1 cellular context compared by ENCODE assay signal in the genomic region with DNA sequence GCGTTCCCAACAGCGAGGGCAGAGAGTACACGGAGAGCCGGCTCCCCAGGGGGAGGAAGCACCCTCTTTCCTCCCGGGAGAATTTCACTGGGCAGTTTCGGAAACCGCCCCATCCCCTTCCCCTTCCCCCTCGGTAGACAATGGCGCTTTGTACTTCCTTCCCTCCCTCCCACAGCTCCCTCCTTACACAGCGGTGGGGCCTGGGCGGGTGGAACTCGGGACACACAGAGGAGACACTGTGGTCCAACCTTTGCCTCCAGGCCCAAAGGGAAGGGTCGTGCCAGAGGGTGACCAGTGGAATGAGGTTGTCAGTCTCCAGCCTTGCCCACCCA.
TF ChIP-seq lines count a peak whose summit lies in the region.

No MANE protein-coding gene starts in this region.

TF ChIP-seq in HCT116, 20 proteins besides CTCF, POLR2A, EP300 and RAD21 (continued from another document):
- TF ChIP-seq, protein P1, sequence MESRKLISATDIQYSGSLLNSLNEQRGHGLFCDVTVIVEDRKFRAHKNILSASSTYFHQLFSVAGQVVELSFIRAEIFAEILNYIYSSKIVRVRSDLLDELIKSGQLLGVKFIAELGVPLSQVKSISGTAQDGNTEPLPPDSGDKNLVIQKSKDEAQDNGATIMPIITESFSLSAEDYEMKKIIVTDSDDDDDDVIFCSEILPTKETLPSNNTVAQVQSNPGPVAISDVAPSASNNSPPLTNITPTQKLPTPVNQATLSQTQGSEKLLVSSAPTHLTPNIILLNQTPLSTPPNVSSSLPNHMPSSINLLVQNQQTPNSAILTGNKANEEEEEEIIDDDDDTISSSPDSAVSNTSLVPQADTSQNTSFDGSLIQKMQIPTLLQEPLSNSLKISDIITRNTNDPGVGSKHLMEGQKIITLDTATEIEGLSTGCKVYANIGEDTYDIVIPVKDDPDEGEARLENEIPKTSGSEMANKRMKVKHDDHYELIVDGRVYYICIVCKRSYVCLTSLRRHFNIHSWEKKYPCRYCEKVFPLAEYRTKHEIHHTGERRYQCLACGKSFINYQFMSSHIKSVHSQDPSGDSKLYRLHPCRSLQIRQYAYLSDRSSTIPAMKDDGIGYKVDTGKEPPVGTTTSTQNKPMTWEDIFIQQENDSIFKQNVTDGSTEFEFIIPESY (IDR thresholded peaks at IDR 0.05; ENCODE audit: extremely low read depth, insufficient replicate concordance, low read length): no peak
- TF ChIP-seq FOSL1 (IDR thresholded peaks at IDR 0.05; ENCODE audit: low read depth) (no peak), POLR2AphosphoS5 (IDR thresholded peaks at IDR 0.05; ENCODE audit: low read depth, low read length) (no peak), EZH2 (IDR thresholded peaks at IDR 0.05) (no peak), SP1 (IDR thresholded peaks at IDR 0.05; ENCODE audit: low read depth) (no peak), ZNF274 (IDR thresholded peaks at IDR 0.05; ENCODE audit: low read depth, low read length) (no peak), ZFX (IDR thresholded peaks at IDR 0.05) (no peak), JUND (IDR thresholded peaks at IDR 0.05) (no peak)
- TF ChIP-seq, protein P2, sequence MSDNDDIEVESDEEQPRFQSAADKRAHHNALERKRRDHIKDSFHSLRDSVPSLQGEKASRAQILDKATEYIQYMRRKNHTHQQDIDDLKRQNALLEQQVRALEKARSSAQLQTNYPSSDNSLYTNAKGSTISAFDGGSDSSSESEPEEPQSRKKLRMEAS (IDR thresholded peaks at IDR 0.05): no peak
- TF ChIP-seq, protein P3, sequence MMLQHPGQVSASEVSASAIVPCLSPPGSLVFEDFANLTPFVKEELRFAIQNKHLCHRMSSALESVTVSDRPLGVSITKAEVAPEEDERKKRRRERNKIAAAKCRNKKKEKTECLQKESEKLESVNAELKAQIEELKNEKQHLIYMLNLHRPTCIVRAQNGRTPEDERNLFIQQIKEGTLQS (IDR thresholded peaks at IDR 0.05): no peak
